27 cellular contexts compared by ENCODE assay signal in the genomic region with DNA sequence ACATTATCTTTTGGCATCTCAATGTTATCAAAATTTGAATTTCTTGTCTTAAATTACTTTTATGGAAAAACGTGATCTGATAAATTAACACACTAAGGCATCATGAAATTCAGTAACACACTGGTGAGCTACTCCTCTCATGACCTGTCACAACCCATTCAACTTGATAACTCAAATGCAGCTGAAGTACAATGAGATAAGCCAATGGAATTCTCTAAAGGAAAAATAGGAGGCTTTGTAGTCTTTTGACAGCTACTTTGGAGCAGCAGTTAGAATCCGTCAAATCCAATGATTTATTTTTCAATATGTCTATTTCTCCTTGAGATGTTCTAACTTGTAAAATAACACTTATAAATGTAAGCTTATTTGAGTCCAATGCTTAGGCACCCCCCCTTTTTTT.
"Had no signal": no experiment of that assay in that cellular context is flagged by ENCODE, and none has a peak within 500 bp of the region (broad histone marks: within the 10 kb centered on the region; RNA-seq: fewer than 3 reads in every experiment).

No MANE protein-coding gene starts in this region.

- H3K4me1 Mint-ChIP-seq: stimulated activated effector memory CD8-positive, alpha-beta T cell treated with anti-CD3 and anti-CD28 coated beads, Interleukin-12 subunit alpha, Interleukin-12 subunit beta, amount 100 ng/mL, for 72 hours; stimulated activated memory B cell treated with anti-CD40 and anti-IgM and Interleukin-4, amounts not matched to agents 10 μg/mL and 1 μg/mL and 100 μg/mL, for 72 hours; stimulated activated naive B cell treated with anti-CD40 and anti-IgM and Interleukin-4, amounts not matched to agents 10 μg/mL and 1 μg/mL and 100 μg/mL, for 72 hours; stimulated activated naive CD8-positive, alpha-beta T cell treated with anti-CD3 and anti-CD28 coated beads, Interleukin-15, amount 100 ng/mL, for 72 hours had no signal

- DNase-seq: stimulated activated CD4-positive, alpha-beta T cell treated with anti-CD3 and anti-CD28 coated beads, Interleukin-2, amount 100 ng/mL, for 48 hours; stimulated activated CD4-positive, alpha-beta T cell treated with anti-CD3 and anti-CD28 coated beads, Interleukin-4, amount 100 ng/mL, for 1 hour; stimulated activated CD4-positive, alpha-beta T cell treated with anti-CD3 and anti-CD28 coated beads, Interleukin-4, amount 100 ng/mL, for 24 hours; stimulated activated CD4-positive, alpha-beta T cell treated with anti-CD3 and anti-CD28 coated beads, Interleukin-4, amount 100 ng/mL, for 4 hours; stimulated activated CD8-positive, alpha-beta memory T cell treated with anti-CD3 and anti-CD28 coated beads, Interleukin-4, amount 100 ng/mL, for 48 hours; stimulated activated naive B cell treated with anti-CD40 and anti-IgM and Interleukin-4, amounts not matched to agents 10 μg/mL and 1 μg/mL and 100 μg/mL, for 72 hours; stimulated activated naive CD4-positive, alpha-beta T cell; stimulated activated naive CD4-positive, alpha-beta T cell treated with Interleukin-2 at 50 U/mL for 16 hours; stimulated activated naive CD8-positive, alpha-beta T cell treated with anti-CD3 and anti-CD28 coated beads, Interleukin-15, amount 100 ng/mL, for 72 hours; stimulated activated naive CD8-positive, alpha-beta T cell treated with anti-CD3 and anti-CD28 coated beads, Interleukin-15, Interleukin-2, amounts not matched to agents 100 U/mL and 50 U/mL, for 24 hours; stomach; substantia nigra; testis; thyroid gland; tibial artery; transverse colon; upper lobe of right lung; uterus had no signal

- H3K9me3 ChIP-seq: stomach, suprapubic skin, testis, thoracic aorta, thyroid gland, tibial artery, tibial nerve, transverse colon, upper lobe of left lung, upper lobe of right lung, uterus, vagina had no signal

- H3K27ac ChIP-seq: stomach, suprapubic skin, testis, thoracic aorta, thyroid gland, tibial artery, tibial nerve, transverse colon, upper lobe of left lung, upper lobe of right lung, uterus, vagina had no signal

- H3K27ac Mint-ChIP-seq: stimulated activated effector memory CD8-positive, alpha-beta T cell treated with anti-CD3 and anti-CD28 coated beads, Interleukin-12 subunit alpha, Interleukin-12 subunit beta, amount 100 ng/mL, for 72 hours; stimulated activated memory B cell treated with anti-CD40 and anti-IgM and Interleukin-4, amounts not matched to agents 10 μg/mL and 1 μg/mL and 100 μg/mL, for 72 hours; stimulated activated naive CD8-positive, alpha-beta T cell treated with anti-CD3 and anti-CD28 coated beads, Interleukin-15, amount 100 ng/mL, for 72 hours; stimulated activated naive CD8-positive, alpha-beta T cell treated with anti-CD3 and anti-CD28 coated beads, Interleukin-15, Interleukin-2, amounts not matched to agents 100 ng/mL and 50 ng/mL, for 24 hours; type B pancreatic cell had no signal

- H3K4me3 Mint-ChIP-seq: stimulated activated effector memory CD8-positive, alpha-beta T cell treated with anti-CD3 and anti-CD28 coated beads, Interleukin-12 subunit alpha, Interleukin-12 subunit beta, amount 100 ng/mL, for 72 hours; stimulated activated memory B cell treated with anti-CD40 and anti-IgM and Interleukin-4, amounts not matched to agents 10 μg/mL and 1 μg/mL and 100 μg/mL, for 72 hours; stimulated activated naive B cell treated with anti-CD40 and anti-IgM and Interleukin-4, amounts not matched to agents 10 μg/mL and 1 μg/mL and 100 μg/mL, for 72 hours; stimulated activated naive CD8-positive, alpha-beta T cell treated with anti-CD3 and anti-CD28 coated beads, Interleukin-15, amount 100 ng/mL, for 72 hours; stimulated activated naive CD8-positive, alpha-beta T cell treated with anti-CD3 and anti-CD28 coated beads, Interleukin-15, Interleukin-2, amounts not matched to agents 100 ng/mL and 50 ng/mL, for 24 hours; type B pancreatic cell had no signal

- H3K36me3 Mint-ChIP-seq: stimulated activated effector memory CD8-positive, alpha-beta T cell treated with anti-CD3 and anti-CD28 coated beads, Interleukin-12 subunit alpha, Interleukin-12 subunit beta, amount 100 ng/mL, for 72 hours; stimulated activated memory B cell treated with anti-CD40 and anti-IgM and Interleukin-4, amounts not matched to agents 10 μg/mL and 1 μg/mL and 100 μg/mL, for 72 hours; stimulated activated naive B cell treated with anti-CD40 and anti-IgM and Interleukin-4, amounts not matched to agents 10 μg/mL and 1 μg/mL and 100 μg/mL, for 72 hours; type B pancreatic cell had no signal

- ATAC-seq: stimulated activated effector memory CD8-positive, alpha-beta T cell treated with anti-CD3 and anti-CD28 coated beads, Interleukin-12 subunit alpha, Interleukin-12 subunit beta, amount 100 ng/mL, for 72 hours; stimulated activated memory B cell treated with anti-CD40 and anti-IgM and Interleukin-4, amounts not matched to agents 10 μg/mL and 1 μg/mL and 100 μg/mL, for 72 hours; stimulated activated naive B cell treated with anti-CD40 and anti-IgM and Interleukin-4, amounts not matched to agents 10 μg/mL and 1 μg/mL and 100 μg/mL, for 72 hours; stimulated activated naive CD8-positive, alpha-beta T cell treated with anti-CD3 and anti-CD28 coated beads, Interleukin-15, amount 100 ng/mL, for 72 hours; stimulated activated naive CD8-positive, alpha-beta T cell treated with anti-CD3 and anti-CD28 coated beads, Interleukin-15, Interleukin-2, amounts not matched to agents 100 U/mL and 50 U/mL, for 24 hours; upper lobe of right lung had no signal

- H3K27me3 ChIP-seq: stomach, suprapubic skin, testis, thyroid gland, tibial artery, tibial nerve, transverse colon, upper lobe of left lung, upper lobe of right lung, uterus, vagina had no signal

- H3K4me3 ChIP-seq: stomach, suprapubic skin, testis, thoracic aorta, thyroid gland, tibial artery, tibial nerve, transverse colon, upper lobe of left lung, upper lobe of right lung, uterus, vagina had no signal

- H3K27me3 Mint-ChIP-seq: stimulated activated memory B cell treated with anti-CD40 and anti-IgM and Interleukin-4, amounts not matched to agents 10 μg/mL and 1 μg/mL and 100 μg/mL, for 72 hours; stimulated activated naive B cell treated with anti-CD40 and anti-IgM and Interleukin-4, amounts not matched to agents 10 μg/mL and 1 μg/mL and 100 μg/mL, for 72 hours; stimulated activated naive CD8-positive, alpha-beta T cell treated with anti-CD3 and anti-CD28 coated beads, Interleukin-15, amount 100 ng/mL, for 72 hours; stimulated activated naive CD8-positive, alpha-beta T cell treated with anti-CD3 and anti-CD28 coated beads, Interleukin-15, Interleukin-2, amounts not matched to agents 100 ng/mL and 50 ng/mL, for 24 hours; type B pancreatic cell had no signal

- H3K36me3 ChIP-seq: stomach, suprapubic skin, thoracic aorta, thyroid gland, tibial artery, tibial nerve, transverse colon, upper lobe of left lung, upper lobe of right lung, uterus, vagina had no signal
